ENCODE assay signal across 1 cellular context in genomic region chr2:43193996-43194869, GRCh38.
TF ChIP-seq lines count a peak whose summit lies in the region.

No MANE protein-coding gene starts in this region.

TF ChIP-seq in HepG2, 621 proteins besides CTCF, POLR2A, EP300 and RAD21 (continued from another document and continues in another):
- TF ChIP-seq FOXK1 (CRISPR knock-in tag; IDR thresholded peaks at IDR 0.05; ENCODE audit: borderline replicate concordance, low read depth) (peak; percentile 94), ZNF883 (CRISPR knock-in tag; IDR thresholded peaks at IDR 0.05; ENCODE audit: not compliant biosample characterization) (peak; percentile 57), ZFP41 (CRISPR knock-in tag; IDR thresholded peaks at IDR 0.05; ENCODE audit: borderline replicate concordance) (no peak), XBP1 (CRISPR knock-in tag; IDR thresholded peaks at IDR 0.05) (0 out of 2 replicates have a peak, but pooled peaks have one; percentile 35), CC2D1A (CRISPR knock-in tag; IDR thresholded peaks at IDR 0.05) (no peak), MAZ (IDR thresholded peaks at IDR 0.05; ENCODE audit: borderline replicate concordance, low read depth, low read length) (peak; percentile 92), MAZ (CRISPR knock-in tag; IDR thresholded peaks at IDR 0.05; ENCODE audit: low read depth) (peak; percentile 32; the same call in 1 of the 2 replicates), ZNF816 (CRISPR knock-in tag; IDR thresholded peaks at IDR 0.05; ENCODE audit: borderline replicate concordance) (no peak), IKZF4 (CRISPR knock-in tag; IDR thresholded peaks at IDR 0.05; ENCODE audit: borderline replicate concordance, low read depth, not compliant biosample characterization) (peak; percentile 64), ZNF891 (CRISPR knock-in tag; IDR thresholded peaks at IDR 0.05) (no peak; the same call in 1 of the 2 replicates), RAD51 (IDR thresholded peaks at IDR 0.05; ENCODE audit: borderline replicate concordance) (no peak), NR2F2 (IDR thresholded peaks at IDR 0.05; ENCODE audit: borderline replicate concordance, low read depth) (peak; percentile 97), TFAP4 (IDR thresholded peaks at IDR 0.05; ENCODE audit: borderline replicate concordance, low read depth) (peak; percentile 86), ZEB1 (IDR thresholded peaks at IDR 0.05; ENCODE audit: insufficient replicate concordance, low read depth) (peak; percentile 99), ZNF407 (CRISPR knock-in tag; IDR thresholded peaks at IDR 0.05; ENCODE audit: not compliant biosample characterization) (peak; percentile 59), ZNF414 (CRISPR knock-in tag; IDR thresholded peaks at IDR 0.05) (no peak; the same call in 1 of the 2 replicates), ATF7 (IDR thresholded peaks at IDR 0.05) (no peak), ATF7 (CRISPR knock-in tag; IDR thresholded peaks at IDR 0.05) (no peak; the same call in 1 of the 2 replicates), SAFB2 (CRISPR knock-in tag; IDR thresholded peaks at IDR 0.05; ENCODE audit: borderline replicate concordance, low read depth) (peak; percentile 70; the same call in 1 of the 2 replicates), CEBPG (CRISPR knock-in tag; IDR thresholded peaks at IDR 0.05) (peak; percentile 60), SMC3 (IDR thresholded peaks at IDR 0.05; ENCODE audit: low read length) (no peak), GZF1 (CRISPR knock-in tag; IDR thresholded peaks at IDR 0.05) (0 out of 2 replicates have a peak, but pooled peaks have one; percentile 35), ZNF780A (CRISPR knock-in tag; IDR thresholded peaks at IDR 0.05) (0 out of 2 replicates have a peak, but pooled peaks have one; percentile 53), ZNF616 (CRISPR knock-in tag; IDR thresholded peaks at IDR 0.05; ENCODE audit: low read depth) (no peak), REL (CRISPR knock-in tag; conservative IDR thresholded peaks at IDR 0.05) (no peak), DMAP1 (CRISPR knock-in tag; IDR thresholded peaks at IDR 0.05) (peak; percentile 78), TEAD3 (CRISPR knock-in tag; optimal IDR thresholded peaks at IDR 0.05; ENCODE audit: borderline replicate concordance) (peak; percentile 58), KLF11 (CRISPR knock-in tag; IDR thresholded peaks at IDR 0.05) (no peak), RFX1 (IDR thresholded peaks at IDR 0.05) (no peak), TMF1 (CRISPR knock-in tag; IDR thresholded peaks at IDR 0.05; ENCODE audit: low read depth) (peak; percentile 80), ZFP36 (IDR thresholded peaks at IDR 0.05; ENCODE audit: borderline replicate concordance, low read depth, low read length, partially characterized antibody) (peak; percentile 61), RBFOX2 (IDR thresholded peaks at IDR 0.05; ENCODE audit: low read depth, low read length) (peak; percentile 71), ZNF549 (CRISPR knock-in tag; IDR thresholded peaks at IDR 0.05) (no peak), ZUFSP (CRISPR knock-in tag; IDR thresholded peaks at IDR 0.05; ENCODE audit: borderline replicate concordance) (no peak), ADNP (CRISPR knock-in tag; IDR thresholded peaks at IDR 0.05) (peak; percentile 96), TBP (CRISPR knock-in tag; IDR thresholded peaks at IDR 0.05) (no peak), ETV6 (CRISPR knock-in tag; conservative IDR thresholded peaks at IDR 0.05) (no peak), SP5 (CRISPR knock-in tag; IDR thresholded peaks at IDR 0.05; ENCODE audit: borderline replicate concordance, low read depth) (peak; percentile 92), ZNF557 (CRISPR knock-in tag; IDR thresholded peaks at IDR 0.05) (0 out of 2 replicates have a peak, but pooled peaks have one; percentile 52)
- TF ChIP-seq, protein P1, sequence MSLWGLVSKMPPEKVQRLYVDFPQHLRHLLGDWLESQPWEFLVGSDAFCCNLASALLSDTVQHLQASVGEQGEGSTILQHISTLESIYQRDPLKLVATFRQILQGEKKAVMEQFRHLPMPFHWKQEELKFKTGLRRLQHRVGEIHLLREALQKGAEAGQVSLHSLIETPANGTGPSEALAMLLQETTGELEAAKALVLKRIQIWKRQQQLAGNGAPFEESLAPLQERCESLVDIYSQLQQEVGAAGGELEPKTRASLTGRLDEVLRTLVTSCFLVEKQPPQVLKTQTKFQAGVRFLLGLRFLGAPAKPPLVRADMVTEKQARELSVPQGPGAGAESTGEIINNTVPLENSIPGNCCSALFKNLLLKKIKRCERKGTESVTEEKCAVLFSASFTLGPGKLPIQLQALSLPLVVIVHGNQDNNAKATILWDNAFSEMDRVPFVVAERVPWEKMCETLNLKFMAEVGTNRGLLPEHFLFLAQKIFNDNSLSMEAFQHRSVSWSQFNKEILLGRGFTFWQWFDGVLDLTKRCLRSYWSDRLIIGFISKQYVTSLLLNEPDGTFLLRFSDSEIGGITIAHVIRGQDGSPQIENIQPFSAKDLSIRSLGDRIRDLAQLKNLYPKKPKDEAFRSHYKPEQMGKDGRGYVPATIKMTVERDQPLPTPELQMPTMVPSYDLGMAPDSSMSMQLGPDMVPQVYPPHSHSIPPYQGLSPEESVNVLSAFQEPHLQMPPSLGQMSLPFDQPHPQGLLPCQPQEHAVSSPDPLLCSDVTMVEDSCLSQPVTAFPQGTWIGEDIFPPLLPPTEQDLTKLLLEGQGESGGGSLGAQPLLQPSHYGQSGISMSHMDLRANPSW (CRISPR knock-in tag; IDR thresholded peaks at IDR 0.05; ENCODE audit: borderline replicate concordance), result peak; percentile 90; the same call in 1 of the 2 replicates
- TF ChIP-seq, protein P2, sequence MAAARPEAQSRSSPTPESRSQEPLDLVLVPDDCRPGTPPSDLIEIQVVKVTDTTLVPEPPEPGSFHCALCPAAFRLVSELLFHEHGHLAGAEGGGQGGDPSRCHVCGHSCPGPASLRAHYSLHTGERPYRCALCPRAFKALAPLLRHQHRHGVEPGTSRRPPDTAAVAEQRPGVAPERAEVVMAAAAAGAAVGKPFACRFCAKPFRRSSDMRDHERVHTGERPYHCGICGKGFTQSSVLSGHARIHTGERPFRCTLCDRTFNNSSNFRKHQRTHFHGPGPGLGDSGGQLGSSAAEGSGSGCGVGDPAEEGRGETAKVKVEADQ (CRISPR knock-in tag; IDR thresholded peaks at IDR 0.05; ENCODE audit: borderline replicate concordance), result no peak; the same call in 1 of the 2 replicates
- TF ChIP-seq, protein P3, sequence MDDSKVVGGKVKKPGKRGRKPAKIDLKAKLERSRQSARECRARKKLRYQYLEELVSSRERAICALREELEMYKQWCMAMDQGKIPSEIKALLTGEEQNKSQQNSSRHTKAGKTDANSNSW (CRISPR knock-in tag; IDR thresholded peaks at IDR 0.05; ENCODE audit: borderline replicate concordance), result no peak
- TF ChIP-seq, protein P4, sequence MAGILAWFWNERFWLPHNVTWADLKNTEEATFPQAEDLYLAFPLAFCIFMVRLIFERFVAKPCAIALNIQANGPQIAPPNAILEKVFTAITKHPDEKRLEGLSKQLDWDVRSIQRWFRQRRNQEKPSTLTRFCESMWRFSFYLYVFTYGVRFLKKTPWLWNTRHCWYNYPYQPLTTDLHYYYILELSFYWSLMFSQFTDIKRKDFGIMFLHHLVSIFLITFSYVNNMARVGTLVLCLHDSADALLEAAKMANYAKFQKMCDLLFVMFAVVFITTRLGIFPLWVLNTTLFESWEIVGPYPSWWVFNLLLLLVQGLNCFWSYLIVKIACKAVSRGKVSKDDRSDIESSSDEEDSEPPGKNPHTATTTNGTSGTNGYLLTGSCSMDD (CRISPR knock-in tag; IDR thresholded peaks at IDR 0.05), result no peak
- TF ChIP-seq, protein P5, sequence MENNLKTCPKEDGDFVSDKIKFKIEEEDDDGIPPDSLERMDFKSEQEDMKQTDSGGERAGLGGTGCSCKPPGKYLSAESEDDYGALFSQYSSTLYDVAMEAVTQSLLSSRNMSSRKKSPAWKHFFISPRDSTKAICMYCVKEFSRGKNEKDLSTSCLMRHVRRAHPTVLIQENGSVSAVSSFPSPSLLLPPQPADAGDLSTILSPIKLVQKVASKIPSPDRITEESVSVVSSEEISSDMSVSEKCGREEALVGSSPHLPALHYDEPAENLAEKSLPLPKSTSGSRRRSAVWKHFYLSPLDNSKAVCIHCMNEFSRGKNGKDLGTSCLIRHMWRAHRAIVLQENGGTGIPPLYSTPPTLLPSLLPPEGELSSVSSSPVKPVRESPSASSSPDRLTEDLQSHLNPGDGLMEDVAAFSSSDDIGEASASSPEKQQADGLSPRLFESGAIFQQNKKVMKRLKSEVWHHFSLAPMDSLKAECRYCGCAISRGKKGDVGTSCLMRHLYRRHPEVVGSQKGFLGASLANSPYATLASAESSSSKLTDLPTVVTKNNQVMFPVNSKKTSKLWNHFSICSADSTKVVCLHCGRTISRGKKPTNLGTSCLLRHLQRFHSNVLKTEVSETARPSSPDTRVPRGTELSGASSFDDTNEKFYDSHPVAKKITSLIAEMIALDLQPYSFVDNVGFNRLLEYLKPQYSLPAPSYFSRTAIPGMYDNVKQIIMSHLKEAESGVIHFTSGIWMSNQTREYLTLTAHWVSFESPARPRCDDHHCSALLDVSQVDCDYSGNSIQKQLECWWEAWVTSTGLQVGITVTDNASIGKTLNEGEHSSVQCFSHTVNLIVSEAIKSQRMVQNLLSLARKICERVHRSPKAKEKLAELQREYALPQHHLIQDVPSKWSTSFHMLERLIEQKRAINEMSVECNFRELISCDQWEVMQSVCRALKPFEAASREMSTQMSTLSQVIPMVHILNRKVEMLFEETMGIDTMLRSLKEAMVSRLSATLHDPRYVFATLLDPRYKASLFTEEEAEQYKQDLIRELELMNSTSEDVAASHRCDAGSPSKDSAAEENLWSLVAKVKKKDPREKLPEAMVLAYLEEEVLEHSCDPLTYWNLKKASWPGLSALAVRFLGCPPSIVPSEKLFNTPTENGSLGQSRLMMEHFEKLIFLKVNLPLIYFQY (CRISPR knock-in tag; IDR thresholded peaks at IDR 0.05; ENCODE audit: borderline replicate concordance), result peak; percentile 91
